In the genomic region with DNA sequence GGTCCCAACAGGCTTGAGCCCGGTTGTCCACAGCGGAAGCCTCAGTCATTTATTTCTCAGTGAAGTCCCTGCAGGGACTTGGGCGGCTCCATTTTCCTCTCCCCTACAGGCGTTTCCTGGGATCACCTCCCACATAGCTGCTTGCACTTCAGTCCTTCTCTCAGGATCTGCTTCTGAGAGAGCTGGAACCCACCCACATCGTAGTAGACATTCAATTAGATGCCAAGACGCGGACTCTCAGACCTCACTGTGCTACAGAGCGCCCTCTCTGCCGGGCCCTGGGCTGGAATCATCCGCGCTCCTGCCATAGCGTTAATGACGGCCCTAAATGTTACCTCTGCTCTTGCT, we compare ENCODE assay signal across 27 cellular contexts. TPM values are rescaled to one million over a fixed set of nuclear protein-coding genes. Genes with fewer than 3 reads are reported as not detected.
"Had no signal": no experiment of that assay in that cellular context is flagged by ENCODE, and none has a peak within 500 bp of the region (broad histone marks: within the 10 kb centered on the region; RNA-seq: fewer than 3 reads in every experiment).

No MANE protein-coding gene starts in this region.

- H3K27ac ChIP-seq: ascending aorta, body of pancreas, Peyer's patch, RWPE1, SJCRH30, WERI-Rb-1 had no signal

- H3K27ac Mint-ChIP-seq: activated CD8-positive, alpha-beta T cell treated with anti-CD3 and anti-CD28 coated beads, Interleukin-2, amount 10 ng/mL, durations not matched to agents 7 days and 5 days; activated naive CD4-positive, alpha-beta T cell treated with anti-CD3 and anti-CD28 coated beads, Interleukin-2, amount 50 U/mL, for 72 hours; activated naive CD8-positive, alpha-beta T cell treated with anti-CD3 and anti-CD28 coated beads, Interleukin-2, amount 50 U/mL, for 24 hours; activated T-cell treated with anti-CD3 and anti-CD28 coated beads, Interleukin-2, amount 50 U/mL, for 24 hours; activated T-helper 1 cell treated with anti-CD3 and anti-CD28 coated beads, Interleukin-12 subunit alpha, Interleukin-12 subunit beta, Interleukin-2, Interleukin-4 antibody, amounts not matched to agents 30 ng/mL and 10 ng/mL and 1 ng/mL, durations not matched to agents 14 hours and 24 hours and 36 hours had no signal

- H3K27me3 ChIP-seq: ascending aorta, body of pancreas, Peyer's patch had no signal

- H3K9me3 Mint-ChIP-seq: activated naive CD4-positive, alpha-beta T cell treated with anti-CD3 and anti-CD28 coated beads, Interleukin-2, amount 50 U/mL, for 72 hours; activated naive CD8-positive, alpha-beta T cell treated with anti-CD3 and anti-CD28 coated beads, Interleukin-2, amount 50 U/mL, for 24 hours; activated T-cell treated with anti-CD3 and anti-CD28 coated beads, Interleukin-2, amount 50 U/mL, for 24 hours; activated T-helper 1 cell treated with anti-CD3 and anti-CD28 coated beads, Interleukin-12 subunit alpha, Interleukin-12 subunit beta, Interleukin-2, Interleukin-4 antibody, amounts not matched to agents 30 ng/mL and 10 ng/mL and 1 ng/mL, durations not matched to agents 14 hours and 24 hours and 36 hours had no signal

- H3K36me3 ChIP-seq: ascending aorta, Peyer's patch, SJCRH30, WERI-Rb-1 had no signal

- H3K9me3 ChIP-seq: ascending aorta, body of pancreas, Peyer's patch, SJCRH30, SK-N-SH had no signal

- H3K4me1 ChIP-seq: ascending aorta, body of pancreas, Peyer's patch, SJCRH30 had no signal

- H3K36me3 Mint-ChIP-seq: activated naive CD4-positive, alpha-beta T cell treated with anti-CD3 and anti-CD28 coated beads, Interleukin-2, amount 50 U/mL, for 72 hours had no signal

- ATAC-seq: activated CD4-positive, CD25-positive, alpha-beta regulatory T cell treated with anti-CD3 and anti-CD28 coated beads, Interleukin-2, amount 50 U/mL, for 24 hours; activated CD8-positive, alpha-beta T cell treated with anti-CD3 and anti-CD28 coated beads, Interleukin-2, amount 10 ng/mL, durations not matched to agents 7 days and 5 days; activated naive CD4-positive, alpha-beta T cell treated with anti-CD3 and anti-CD28 coated beads, Interleukin-2, amount 50 U/mL, for 72 hours; activated naive CD8-positive, alpha-beta T cell treated with anti-CD3 and anti-CD28 coated beads, Interleukin-2, amount 50 U/mL, for 24 hours; body of pancreas had no signal

- H3K4me3 Mint-ChIP-seq: activated CD8-positive, alpha-beta T cell treated with anti-CD3 and anti-CD28 coated beads, Interleukin-2, amount 10 ng/mL, durations not matched to agents 7 days and 5 days; activated naive CD8-positive, alpha-beta T cell treated with anti-CD3 and anti-CD28 coated beads, Interleukin-2, amount 50 U/mL, for 24 hours; activated T-cell treated with anti-CD3 and anti-CD28 coated beads, Interleukin-2, amount 50 U/mL, for 24 hours; activated T-helper 1 cell treated with anti-CD3 and anti-CD28 coated beads, Interleukin-12 subunit alpha, Interleukin-12 subunit beta, Interleukin-2, Interleukin-4 antibody, amounts not matched to agents 30 ng/mL and 10 ng/mL and 1 ng/mL, durations not matched to agents 14 hours and 24 hours and 36 hours had no signal

- H3K4me1 Mint-ChIP-seq: activated naive CD8-positive, alpha-beta T cell treated with anti-CD3 and anti-CD28 coated beads, Interleukin-2, amount 50 U/mL, for 24 hours had no signal

- H3K4me3 ChIP-seq: ascending aorta, body of pancreas, Peyer's patch, SJCRH30 had no signal

- DNase-seq: activated CD4-positive, alpha-beta T cell treated with anti-CD3 and anti-CD28 coated beads for 4 hours; activated CD4-positive, alpha-beta T cell treated with anti-CD3 and anti-CD28 coated beads, Interleukin-2, amount 50 U/mL, for 4 hours; activated CD8-positive, alpha-beta T cell treated with anti-CD3 and anti-CD28 coated beads, Interleukin-2, amount 10 ng/mL, durations not matched to agents 7 days and 5 days; activated effector memory CD4-positive, alpha-beta T cell treated with Interleukin-2 at 50 U/mL for 16 hours; activated naive CD4-positive, alpha-beta T cell; activated naive CD8-positive, alpha-beta T cell treated with anti-CD3 and anti-CD28 coated beads, Interleukin-2, amount 50 U/mL, for 24 hours; activated T-cell treated with anti-CD3 and anti-CD28 coated beads, Interleukin-2, amount 50 U/mL, for 24 hours; amniotic stem cell; body of pancreas; central memory CD4-positive, alpha-beta T cell; Karpas-422; MM.1S; NCI-H146; NCI-H2029; NCI-H446; NCI-H524; Peyer's patch; Right ventricle myocardium superior; SJCRH30; SK-N-SH; T-helper 1 cell; WERI-Rb-1 had no signal

RNA-seq across cellular contexts. Expression of a gene that starts 54.0 kb away (rescaled TPM):
- total RNA-seq: activated naive CD4-positive, alpha-beta T cell treated with anti-CD3 and anti-CD28 coated beads, Interleukin-2, amount 50 U/mL, for 72 hours; SJCRH30 had no signal
